Comparison of ENCODE assay signal across 29 cellular contexts in genomic region chr2:226488034-226488433, GRCh38.
A peak's percentile ranks its signal among the peaks of the same experiment; 100 is the strongest.
DNase-seq lines count a peak whose midpoint lies in the region; ATAC-seq and TF ChIP-seq lines count a peak whose summit lies in the region.
"Had no signal": no experiment of that assay in that cellular context is flagged by ENCODE, and none has a peak within 500 bp of the region (broad histone marks: within the 10 kb centered on the region; RNA-seq: fewer than 3 reads in every experiment).

No MANE protein-coding gene starts in this region.

- H3K4me2 ChIP-seq in IMR-90 (ENCODE audit: low read depth, low read length) = no peak overlapping the region

- no peak overlapping the region for H3K4me3 ChIP-seq in IMR-90 (ENCODE audit: insufficient read depth, low read depth, low read length)
- H3K4me3 ChIP-seq: breast epithelium, heart left ventricle, left ventricle myocardium inferior, testis had no signal

- H3K4me3 Mint-ChIP-seq in activated naive CD8-positive, alpha-beta T cell treated with anti-CD3 and anti-CD28 coated beads, Interleukin-2, amount 50 U/mL, for 24 hours = no peak overlapping the region
- no peak overlapping the region for H3K4me3 Mint-ChIP-seq in activated naive CD8-positive, alpha-beta T cell treated with anti-CD3 and anti-CD28 coated beads for 36 hours
- H3K4me3 Mint-ChIP-seq: activated B cell treated with CpG ODN at 0.5 μM for 24 hours; CD4-positive, alpha-beta T cell; nephron progenitor cell; stimulated activated naive B cell treated with anti-CD40 and anti-IgM and Interleukin-4, amounts not matched to agents 10 μg/mL and 1 μg/mL and 100 μg/mL, for 72 hours had no signal

- no peak overlapping the region for H3K9ac ChIP-seq in IMR-90 (ENCODE audit: low read depth, low read length)

- peak overlapping the region; percentile 57 for H2BK15ac ChIP-seq in IMR-90 (ENCODE audit: low read depth, low read length)

- no peaks in the 10 kb centered on the region for H3K36me3 ChIP-seq in IMR-90 (ENCODE audit: control insufficient read depth, insufficient read depth, low read length)
- H3K36me3 ChIP-seq: breast epithelium, heart left ventricle, left ventricle myocardium inferior had no signal

- no peak overlapping the region for H2AFZ ChIP-seq in IMR-90 (replicated peaks; ENCODE audit: low read length, poor library complexity)

- no TSS peak for BruUV-seq in IMR-90 (replicated peaks; lab: Mats Ljungman, UMichigan)

- peak overlapping the region; percentile 91; the same call in 1 of the 2 replicates for H3K18ac ChIP-seq in IMR-90 (ENCODE audit: low read depth, low read length)

- H3K9me1 ChIP-seq in IMR-90 (ENCODE audit: insufficient read depth, low read length) = peaks cover 4% of the 10 kb centered on the region

- DNase-seq in activated naive CD8-positive, alpha-beta T cell treated with anti-CD3 and anti-CD28 coated beads, Interleukin-2, amount 50 U/mL, for 24 hours = no peak
- DNase-seq in activated naive CD8-positive, alpha-beta T cell treated with anti-CD3 and anti-CD28 coated beads for 36 hours = no peak
- no peak for DNase-seq in IMR-90
- DNase-seq in GOT3 (lab: John Stamatoyannopoulos, UW) = no peak
- DNase-seq in ureter (ENCODE audit: low spot score) = no peak
- DNase-seq: activated B cell treated with CpG ODN at 0.5 μM for 24 hours; activated CD4-positive, alpha-beta T cell treated with anti-CD3 and anti-CD28 coated beads, Interleukin-2, amount 50 U/mL, for 48 hours; activated CD8-positive, alpha-beta memory T cell treated with anti-CD3 and anti-CD28 coated beads, Interleukin-2, amount 50 U/mL, for 4 hours; activated naive CD4-positive, alpha-beta T cell treated with anti-CD3 and anti-CD28 coated beads, Interleukin-2, amount 50 U/mL, for 16 hours; CD4-positive, alpha-beta T cell; foreskin melanocyte; heart left ventricle; islet precursor cell; left ventricle myocardium inferior; mesenchymal stem cell; MV-4-11; NCI-H1436; NCI-H2081 treated with DMSO at 0.1 percent for 48 hours; NCI-H2227 treated with DMSO at 0.1 percent for 48 hours; NCI-H526; nephron progenitor cell; OCI-M1; stimulated activated CD4-positive, alpha-beta T cell treated with anti-CD3 and anti-CD28 coated beads, Interleukin-15, amount 100 ng/mL, for 24 hours; stimulated activated naive B cell treated with anti-CD40 and anti-IgM and Interleukin-4, amounts not matched to agents 10 μg/mL and 1 μg/mL and 100 μg/mL, for 72 hours; T-helper 1 cell; testis had no signal

- no peaks in the 10 kb centered on the region for H3K36me3 Mint-ChIP-seq in activated naive CD8-positive, alpha-beta T cell treated with anti-CD3 and anti-CD28 coated beads, Interleukin-2, amount 50 U/mL, for 24 hours (ENCODE audit: low read depth)
- no peaks in the 10 kb centered on the region for H3K36me3 Mint-ChIP-seq in activated naive CD8-positive, alpha-beta T cell treated with anti-CD3 and anti-CD28 coated beads for 36 hours
- H3K36me3 Mint-ChIP-seq: stimulated activated naive B cell treated with anti-CD40 and anti-IgM and Interleukin-4, amounts not matched to agents 10 μg/mL and 1 μg/mL and 100 μg/mL, for 72 hours had no signal

- peak overlapping the region; percentile 58 for H2BK120ac ChIP-seq in IMR-90 (ENCODE audit: low read depth, low read length)

- no peaks in the 10 kb centered on the region for H3K27me3 ChIP-seq in IMR-90 (ENCODE audit: control insufficient read depth, insufficient read depth, low read length)
- H3K27me3 ChIP-seq: breast epithelium, heart left ventricle, testis had no signal

- dilution Hi-C loops in IMR-90 (cut with HindIII; ENCODE audit: low sequenced_read_pairs, unreplicated experiment) = no loop called here

- H4K8ac ChIP-seq in IMR-90 (ENCODE audit: low read depth in 2 of 2, low read length in 2 of 2) = 0 out of 4 replicates have a peak overlapping the region, but pooled peaks of 1 of the 2 experiments have one; percentile 24

- peak overlapping the region; percentile 59; the same call in 1 of the 2 replicates for H3K23ac ChIP-seq in IMR-90 (ENCODE audit: low read depth, low read length)

- peak; percentile 46 for ATAC-seq in activated naive CD8-positive, alpha-beta T cell treated with anti-CD3 and anti-CD28 coated beads, Interleukin-2, amount 50 U/mL, for 24 hours
- ATAC-seq in GM21526 (IDR thresholded peaks at IDR 0.05; ENCODE audit: low FRiP score, unreplicated experiment) (peak; percentile 51), IMR-90 (ENCODE audit: low read depth) (no peak), HG02798 (IDR thresholded peaks at IDR 0.05; ENCODE audit: poor library complexity, unreplicated experiment) (no peak)
- ATAC-seq: heart left ventricle had no signal

- H2BK5ac ChIP-seq in IMR-90 (ENCODE audit: low read depth, low read length, poor library complexity, severe bottlenecking) = no peak overlapping the region

- H4K91ac ChIP-seq in IMR-90 (ENCODE audit: insufficient read depth, low read depth, low read length) = peak overlapping the region; percentile 66

- no peak overlapping the region for H2AK9ac ChIP-seq in IMR-90 (replicated peaks; ENCODE audit: low read depth, low read length, poor library complexity)

- H3K4me1 Mint-ChIP-seq in activated naive CD8-positive, alpha-beta T cell treated with anti-CD3 and anti-CD28 coated beads, Interleukin-2, amount 50 U/mL, for 24 hours = peaks cover 26% of the 10 kb centered on the region
- peaks cover 13% of the 10 kb centered on the region for H3K4me1 Mint-ChIP-seq in activated naive CD8-positive, alpha-beta T cell treated with anti-CD3 and anti-CD28 coated beads for 36 hours
- H3K4me1 Mint-ChIP-seq: activated B cell treated with CpG ODN at 0.5 μM for 24 hours; stimulated activated naive B cell treated with anti-CD40 and anti-IgM and Interleukin-4, amounts not matched to agents 10 μg/mL and 1 μg/mL and 100 μg/mL, for 72 hours had no signal

- H3K9me3 Mint-ChIP-seq in activated naive CD8-positive, alpha-beta T cell treated with anti-CD3 and anti-CD28 coated beads, Interleukin-2, amount 50 U/mL, for 24 hours = peaks cover 4% of the 10 kb centered on the region
- peaks cover 3% of the 10 kb centered on the region for H3K9me3 Mint-ChIP-seq in activated naive CD8-positive, alpha-beta T cell treated with anti-CD3 and anti-CD28 coated beads for 36 hours
- H3K9me3 Mint-ChIP-seq: activated B cell treated with CpG ODN at 0.5 μM for 24 hours; CD4-positive, alpha-beta T cell; nephron progenitor cell; stimulated activated naive B cell treated with anti-CD40 and anti-IgM and Interleukin-4, amounts not matched to agents 10 μg/mL and 1 μg/mL and 100 μg/mL, for 72 hours had no signal

- intact Hi-C loops in IMR-90 (cut with micrococcal nuclease) = no loop called here

- H2BK20ac ChIP-seq in IMR-90 (ENCODE audit: low read depth, low read length) = peak overlapping the region; percentile 80

- CTCF ChIA-PET in IMR-90 (lab: Yijun Ruan, JAX) = no interaction called here

- peaks cover 0 to 8% of the 10 kb centered on the region in 2 experiments; a peak in 1 of 4 replicates for H3K79me1 ChIP-seq in IMR-90 (ENCODE audit: low read depth in 1 of 2, low read length in 2 of 2)

- no peak for TF ChIP-seq RAD21 in IMR-90 (IDR thresholded peaks at IDR 0.05; ENCODE audit: low read length)

- no peaks in the 10 kb centered on the region for H4K20me1 ChIP-seq in IMR-90 (ENCODE audit: insufficient read depth, low read length)

- H3K27me3 Mint-ChIP-seq in activated naive CD8-positive, alpha-beta T cell treated with anti-CD3 and anti-CD28 coated beads, Interleukin-2, amount 50 U/mL, for 24 hours = peaks cover 17% of the 10 kb centered on the region
- H3K27me3 Mint-ChIP-seq in activated naive CD8-positive, alpha-beta T cell treated with anti-CD3 and anti-CD28 coated beads for 36 hours = peaks cover 22% of the 10 kb centered on the region

- in situ Hi-C loops in IMR-90 (cut with MboI; ENCODE audit: low sequenced_read_pairs) = no loop called here

- H3K27ac Mint-ChIP-seq in activated naive CD8-positive, alpha-beta T cell treated with anti-CD3 and anti-CD28 coated beads, Interleukin-2, amount 50 U/mL, for 24 hours = no peak overlapping the region
- H3K27ac Mint-ChIP-seq in activated naive CD8-positive, alpha-beta T cell treated with anti-CD3 and anti-CD28 coated beads for 36 hours = no peak overlapping the region
- H3K27ac Mint-ChIP-seq: activated B cell treated with CpG ODN at 0.5 μM for 24 hours; CD4-positive, alpha-beta T cell; nephron progenitor cell; stimulated activated naive B cell treated with anti-CD40 and anti-IgM and Interleukin-4, amounts not matched to agents 10 μg/mL and 1 μg/mL and 100 μg/mL, for 72 hours had no signal

- peak overlapping the region; percentile 60 for H3K4ac ChIP-seq in IMR-90 (ENCODE audit: low read depth, low read length)

- H2AK5ac ChIP-seq in IMR-90 (ENCODE audit: low read depth, low read length) = peak overlapping the region; percentile 70; the same call in 1 of the 2 replicates

- POLR2A ChIA-PET in IMR-90 (lab: Charles Lee; ENCODE audit: unreplicated experiment) = no interaction called here

- no peak for TF ChIP-seq CTCF in IMR-90 (conservative IDR thresholded peaks at IDR 0.05; ENCODE audit: low read depth, low read length)

- TF ChIP-seq POLR2A in IMR-90 (IDR thresholded peaks at IDR 0.05; ENCODE audit: low read depth, low read length) = no peak

- H3K14ac ChIP-seq in IMR-90 (replicated peaks; ENCODE audit: low read depth, low read length) = peak overlapping the region; percentile 31; the same call in 1 of the 2 replicates

- peak overlapping the region; percentile 66; the same call in 1 of the 2 replicates for H4K5ac ChIP-seq in IMR-90 (ENCODE audit: low read depth, low read length)

- peaks cover 11% of the 10 kb centered on the region for H3K4me1 ChIP-seq in IMR-90 (ENCODE audit: control insufficient read depth, insufficient read depth, low read length)
- H3K4me1 ChIP-seq: breast epithelium, left ventricle myocardium inferior, testis had no signal

- H3K56ac ChIP-seq in IMR-90 (ENCODE audit: extremely low read depth, insufficient read depth, low read length) = no peak overlapping the region

- H3K27ac ChIP-seq in IMR-90 (ENCODE audit: insufficient read depth, low read length) = no peak overlapping the region
- H3K27ac ChIP-seq: breast epithelium, heart left ventricle, left ventricle myocardium inferior, testis had no signal

- H3K9me3 ChIP-seq in IMR-90 (ENCODE audit: control insufficient read depth, insufficient read depth, low read length) = no peaks in the 10 kb centered on the region
- H3K9me3 ChIP-seq: breast epithelium, heart left ventricle, left ventricle myocardium inferior, testis had no signal

TF ChIP-seq in IMR-90, 13 proteins besides CTCF, POLR2A, EP300 and RAD21 (continues in another document):
- TF ChIP-seq FOS (IDR thresholded peaks at IDR 0.05; ENCODE audit: low read depth, low read length) (no peak), BHLHE40 (IDR thresholded peaks at IDR 0.05; ENCODE audit: low read depth, low read length) (no peak), USF2 (IDR thresholded peaks at IDR 0.05; ENCODE audit: low read depth, low read length) (no peak), SMC3 (IDR thresholded peaks at IDR 0.05; ENCODE audit: low read depth, low read length) (no peak)

Comparison
In these comparisons a context has a peak if more than half of its experiments do, and no peak if none do; other contexts are left out.
1. ATAC-seq: peak in activated naive CD8-positive, alpha-beta T cell treated with anti-CD3 and anti-CD28 coated beads, Interleukin-2, amount 50 U/mL, for 24 hours (single experiment) and GM21526 (single experiment); none in IMR-90 (single experiment) and HG02798 (single experiment).